Comparison of ENCODE assay signal across 8 cellular contexts in genomic region chr19:5131031-5131865, GRCh38.
DNase-seq lines count a peak whose midpoint lies in the region; ATAC-seq lines count a peak whose summit lies in the region.

No MANE protein-coding gene starts in this region.

- ATAC-seq in GM19351 (IDR thresholded peaks at IDR 0.05; ENCODE audit: unreplicated experiment) (peak; percentile 42), HG03460 (IDR thresholded peaks at IDR 0.05; ENCODE audit: unreplicated experiment) (peak; percentile 39)

- POLR2A ChIA-PET in CD4-positive, alpha-beta memory T cell (lab: Charles Lee; ENCODE audit: partially characterized antibody), result no interaction called here

- no peaks in the 10 kb centered on the region for H3K27me3 ChIP-seq in CD4-positive, alpha-beta memory T cell (ENCODE audit: insufficient read depth, low read length)
- no peaks in the 10 kb centered on the region for H3K27me3 ChIP-seq in ectodermal cell (ENCODE audit: control insufficient read depth, insufficient read depth, low read length, poor library complexity, severe bottlenecking)
- no peaks in the 10 kb centered on the region for H3K27me3 ChIP-seq in SJCRH30

- H3K4me1 ChIP-seq in CD4-positive, alpha-beta memory T cell (ENCODE audit: insufficient read depth, low read length), result peaks cover 15% of the 10 kb centered on the region
- H3K4me1 ChIP-seq in ectodermal cell (ENCODE audit: control insufficient read depth, insufficient read depth, low read length), result peaks cover 59% of the 10 kb centered on the region
- H3K4me1 ChIP-seq in SJCRH30, result peaks cover 23% of the 10 kb centered on the region

- intact Hi-C loops in CD4-positive, alpha-beta memory T cell (cut with micrococcal nuclease), result no loop called here

- no peaks in the 10 kb centered on the region for H3K27me3 Mint-ChIP-seq in CD4-positive, alpha-beta memory T cell

- H3K4me3 Mint-ChIP-seq in CD4-positive, alpha-beta memory T cell, result peak overlapping the region in 2 of 8 donors; percentile 26 to 65

- peaks cover 5% of the 10 kb centered on the region for H3K36me3 ChIP-seq in CD4-positive, alpha-beta memory T cell (ENCODE audit: insufficient read depth, low read length)
- peaks cover 6% of the 10 kb centered on the region for H3K36me3 ChIP-seq in ectodermal cell (ENCODE audit: control insufficient read depth, insufficient read depth, low read length)
- H3K36me3 ChIP-seq in SJCRH30, result no peaks in the 10 kb centered on the region

- CTCF ChIA-PET in CD4-positive, alpha-beta memory T cell (lab: Charles Lee; ENCODE audit: partially characterized antibody), result no interaction called here

- H3K9me3 Mint-ChIP-seq in CD4-positive, alpha-beta memory T cell, result no peaks in the 10 kb centered on the region

- peak overlapping the region in 4 of 7 donors; percentile 57 to 92 (median 66) for H3K27ac Mint-ChIP-seq in CD4-positive, alpha-beta memory T cell

- peaks cover 5 to 25% of the 10 kb centered on the region in 2 donors for H3K36me3 Mint-ChIP-seq in CD4-positive, alpha-beta memory T cell

- no peak overlapping the region for H3K27ac ChIP-seq in CD4-positive, alpha-beta memory T cell (ENCODE audit: low read depth, low read length)
- H3K27ac ChIP-seq in ectodermal cell (ENCODE audit: insufficient read depth, low read depth, low read length, poor library complexity, severe bottlenecking), result peak overlapping the region; percentile 86
- H3K27ac ChIP-seq in SJCRH30, result no peak overlapping the region

- DNase-seq in CD4-positive, alpha-beta memory T cell, result no peak
- no peak for DNase-seq in Ammon's horn (ENCODE audit: low spot score)
- no peak for DNase-seq in NCI-H82 treated with DMSO at 0.1 percent for 48 hours (lab: John Stamatoyannopoulos, UW; ENCODE audit: unreplicated experiment)
- no peak for DNase-seq in SJCRH30
- DNase-seq in middle frontal gyrus (ENCODE audit: extremely low spot score, low spot score), result no peak

- H3K4me3 ChIP-seq in CD4-positive, alpha-beta memory T cell (ENCODE audit: low read length in 2 of 2), result no peak overlapping the region
- no peak overlapping the region for H3K4me3 ChIP-seq in ectodermal cell (ENCODE audit: insufficient read depth, low read depth, low read length)
- H3K4me3 ChIP-seq in SJCRH30, result no peak overlapping the region

- WGBS in ectodermal cell, 2 experiments, result 73 to 76% methylated on average over 26 of the region's 30 CpGs

- no peaks in the 10 kb centered on the region for H3K9me3 ChIP-seq in CD4-positive, alpha-beta memory T cell (ENCODE audit: control insufficient read depth in 1 of 2, low read length in 2 of 2)
- no peaks in the 10 kb centered on the region for H3K9me3 ChIP-seq in ectodermal cell (ENCODE audit: control insufficient read depth, low read length)
- no peaks in the 10 kb centered on the region for H3K9me3 ChIP-seq in SJCRH30 (replicated peaks)

- H3K4me1 Mint-ChIP-seq in CD4-positive, alpha-beta memory T cell, result peaks cover 8 to 12% (median 10%) of the 10 kb centered on the region in 4 donors
